Comparison of ENCODE assay signal across 1 cellular context in genomic region chr2:58092772-58093171, GRCh38. TPM values are rescaled to one million over a fixed set of nuclear protein-coding genes. Genes with fewer than 3 reads are reported as not detected.
"Had no signal": no experiment of that assay in that cellular context is flagged by ENCODE, and none has a peak within 500 bp of the region (broad histone marks: within the 10 kb centered on the region; RNA-seq: fewer than 3 reads in every experiment).

No MANE protein-coding gene starts in this region.

RNA-seq across cellular contexts. Expression of gene VRK2, which starts 46.2 kb away (rescaled TPM):
- polyA plus RNA-seq: SK-N-SH had no signal
